6 cellular contexts compared by ENCODE assay signal in the genomic region with DNA sequence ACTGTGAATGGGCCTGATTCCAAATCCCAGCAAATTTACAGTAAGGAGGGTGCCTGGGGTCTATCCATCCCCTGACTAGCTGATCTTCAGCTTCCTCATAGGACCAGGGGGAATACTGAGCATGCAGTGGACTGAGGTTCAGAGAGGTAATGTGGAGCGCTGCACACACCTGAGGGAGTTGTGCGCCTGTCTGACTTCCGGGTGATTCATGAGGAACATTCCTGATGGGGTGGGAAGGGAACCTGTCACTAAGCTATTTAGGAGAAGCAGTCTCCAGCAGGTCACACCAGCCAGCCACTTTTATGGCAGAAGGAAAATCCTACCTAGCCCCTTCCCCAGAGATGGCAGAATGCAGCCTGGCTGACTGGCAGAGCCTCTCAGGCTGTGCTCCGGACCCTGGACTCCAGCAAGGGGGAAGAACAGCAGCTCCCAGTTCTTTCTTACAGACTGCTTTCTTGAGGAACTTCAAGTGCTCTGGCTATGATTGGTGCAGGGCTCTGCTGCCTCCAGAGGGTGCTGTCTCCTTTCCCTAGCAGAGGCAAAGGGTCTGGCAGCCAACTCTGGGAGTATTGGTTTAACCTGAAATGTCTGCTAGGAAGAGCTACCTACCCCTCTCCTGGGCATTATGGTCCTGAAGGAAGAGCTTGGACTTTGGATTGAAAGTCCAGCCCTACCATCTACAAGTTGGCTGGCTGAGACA. TPM values are rescaled to one million over a fixed set of nuclear protein-coding genes. Genes with fewer than 3 reads are reported as not detected.
"Had no signal": no experiment of that assay in that cellular context is flagged by ENCODE, and none has a peak within 500 bp of the region (broad histone marks: within the 10 kb centered on the region; RNA-seq: fewer than 3 reads in every experiment).

No MANE protein-coding gene starts in this region.

RNA-seq across cellular contexts. Expression of gene NPY4R2, which starts 2.5 kb away (rescaled TPM):
- total RNA-seq: activated CD8-positive, alpha-beta T cell treated with anti-CD3 and anti-CD28 coated beads, Interleukin-2, amount 10 ng/mL, durations not matched to agents 7 days and 5 days; activated T-helper 1 cell treated with anti-CD3 and anti-CD28 coated beads, Interleukin-12 subunit alpha, Interleukin-12 subunit beta, Interleukin-2, Interleukin-4 antibody, amounts not matched to agents 30 ng/mL and 10 ng/mL and 1 ng/mL, durations not matched to agents 14 hours and 24 hours and 36 hours; dermis blood vessel endothelial cell; esophagus muscularis mucosa; heart right ventricle; posterior vena cava had no signal
- polyA plus RNA-seq: heart right ventricle had no signal
